2 cellular contexts compared by ENCODE assay signal in the genomic region with DNA sequence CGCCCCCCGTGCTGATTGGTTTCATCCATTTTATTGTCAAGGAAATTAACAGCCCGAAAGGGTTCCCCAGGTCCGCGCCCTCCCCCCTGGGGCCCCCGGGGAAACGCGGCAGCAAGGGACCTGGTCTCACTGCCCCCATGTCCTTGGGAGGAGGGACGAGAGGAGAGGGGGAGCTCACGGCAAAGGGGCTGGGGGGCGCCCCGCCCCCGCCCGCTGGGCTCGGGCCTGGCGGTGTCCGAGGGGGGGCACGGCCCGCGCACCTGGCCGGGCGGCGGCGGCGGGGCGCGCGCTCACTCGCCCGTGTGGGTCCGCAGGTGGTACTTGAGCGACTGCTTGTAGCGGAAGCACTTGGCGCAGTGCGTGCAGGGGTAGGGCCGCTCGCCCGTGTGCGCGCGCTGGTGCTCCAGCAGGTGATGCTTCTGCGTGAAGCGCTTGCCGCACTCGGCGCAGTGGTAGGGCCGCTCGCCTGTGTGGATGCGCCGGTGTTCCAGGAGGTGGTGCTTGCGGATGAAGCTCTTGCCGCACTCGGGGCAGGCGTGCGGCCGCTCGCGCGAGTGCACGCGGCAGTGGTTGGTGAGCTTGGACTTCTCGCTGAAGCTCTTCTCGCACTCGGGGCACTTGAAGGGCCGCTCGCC.
TF ChIP-seq lines count a peak whose summit lies in the region.

No MANE protein-coding gene starts in this region.

TF ChIP-seq in GM23338, 12 proteins besides CTCF, POLR2A, EP300 and RAD21 (continues in another document):
- TF ChIP-seq NANOG (IDR thresholded peaks at IDR 0.05; ENCODE audit: borderline replicate concordance) (no peak), STAT1 (IDR thresholded peaks at IDR 0.05; ENCODE audit: unreplicated experiment) (no peak), EZH2 (IDR thresholded peaks at IDR 0.05; ENCODE audit: low read depth, unreplicated experiment) (no peak), JUNB (IDR thresholded peaks at IDR 0.05; ENCODE audit: unreplicated experiment) (no peak), EZH2phosphoT487 (IDR thresholded peaks at IDR 0.05; ENCODE audit: unreplicated experiment) (no peak), ETS1 (IDR thresholded peaks at IDR 0.05) (no peak)
- TF ChIP-seq, protein P1, sequence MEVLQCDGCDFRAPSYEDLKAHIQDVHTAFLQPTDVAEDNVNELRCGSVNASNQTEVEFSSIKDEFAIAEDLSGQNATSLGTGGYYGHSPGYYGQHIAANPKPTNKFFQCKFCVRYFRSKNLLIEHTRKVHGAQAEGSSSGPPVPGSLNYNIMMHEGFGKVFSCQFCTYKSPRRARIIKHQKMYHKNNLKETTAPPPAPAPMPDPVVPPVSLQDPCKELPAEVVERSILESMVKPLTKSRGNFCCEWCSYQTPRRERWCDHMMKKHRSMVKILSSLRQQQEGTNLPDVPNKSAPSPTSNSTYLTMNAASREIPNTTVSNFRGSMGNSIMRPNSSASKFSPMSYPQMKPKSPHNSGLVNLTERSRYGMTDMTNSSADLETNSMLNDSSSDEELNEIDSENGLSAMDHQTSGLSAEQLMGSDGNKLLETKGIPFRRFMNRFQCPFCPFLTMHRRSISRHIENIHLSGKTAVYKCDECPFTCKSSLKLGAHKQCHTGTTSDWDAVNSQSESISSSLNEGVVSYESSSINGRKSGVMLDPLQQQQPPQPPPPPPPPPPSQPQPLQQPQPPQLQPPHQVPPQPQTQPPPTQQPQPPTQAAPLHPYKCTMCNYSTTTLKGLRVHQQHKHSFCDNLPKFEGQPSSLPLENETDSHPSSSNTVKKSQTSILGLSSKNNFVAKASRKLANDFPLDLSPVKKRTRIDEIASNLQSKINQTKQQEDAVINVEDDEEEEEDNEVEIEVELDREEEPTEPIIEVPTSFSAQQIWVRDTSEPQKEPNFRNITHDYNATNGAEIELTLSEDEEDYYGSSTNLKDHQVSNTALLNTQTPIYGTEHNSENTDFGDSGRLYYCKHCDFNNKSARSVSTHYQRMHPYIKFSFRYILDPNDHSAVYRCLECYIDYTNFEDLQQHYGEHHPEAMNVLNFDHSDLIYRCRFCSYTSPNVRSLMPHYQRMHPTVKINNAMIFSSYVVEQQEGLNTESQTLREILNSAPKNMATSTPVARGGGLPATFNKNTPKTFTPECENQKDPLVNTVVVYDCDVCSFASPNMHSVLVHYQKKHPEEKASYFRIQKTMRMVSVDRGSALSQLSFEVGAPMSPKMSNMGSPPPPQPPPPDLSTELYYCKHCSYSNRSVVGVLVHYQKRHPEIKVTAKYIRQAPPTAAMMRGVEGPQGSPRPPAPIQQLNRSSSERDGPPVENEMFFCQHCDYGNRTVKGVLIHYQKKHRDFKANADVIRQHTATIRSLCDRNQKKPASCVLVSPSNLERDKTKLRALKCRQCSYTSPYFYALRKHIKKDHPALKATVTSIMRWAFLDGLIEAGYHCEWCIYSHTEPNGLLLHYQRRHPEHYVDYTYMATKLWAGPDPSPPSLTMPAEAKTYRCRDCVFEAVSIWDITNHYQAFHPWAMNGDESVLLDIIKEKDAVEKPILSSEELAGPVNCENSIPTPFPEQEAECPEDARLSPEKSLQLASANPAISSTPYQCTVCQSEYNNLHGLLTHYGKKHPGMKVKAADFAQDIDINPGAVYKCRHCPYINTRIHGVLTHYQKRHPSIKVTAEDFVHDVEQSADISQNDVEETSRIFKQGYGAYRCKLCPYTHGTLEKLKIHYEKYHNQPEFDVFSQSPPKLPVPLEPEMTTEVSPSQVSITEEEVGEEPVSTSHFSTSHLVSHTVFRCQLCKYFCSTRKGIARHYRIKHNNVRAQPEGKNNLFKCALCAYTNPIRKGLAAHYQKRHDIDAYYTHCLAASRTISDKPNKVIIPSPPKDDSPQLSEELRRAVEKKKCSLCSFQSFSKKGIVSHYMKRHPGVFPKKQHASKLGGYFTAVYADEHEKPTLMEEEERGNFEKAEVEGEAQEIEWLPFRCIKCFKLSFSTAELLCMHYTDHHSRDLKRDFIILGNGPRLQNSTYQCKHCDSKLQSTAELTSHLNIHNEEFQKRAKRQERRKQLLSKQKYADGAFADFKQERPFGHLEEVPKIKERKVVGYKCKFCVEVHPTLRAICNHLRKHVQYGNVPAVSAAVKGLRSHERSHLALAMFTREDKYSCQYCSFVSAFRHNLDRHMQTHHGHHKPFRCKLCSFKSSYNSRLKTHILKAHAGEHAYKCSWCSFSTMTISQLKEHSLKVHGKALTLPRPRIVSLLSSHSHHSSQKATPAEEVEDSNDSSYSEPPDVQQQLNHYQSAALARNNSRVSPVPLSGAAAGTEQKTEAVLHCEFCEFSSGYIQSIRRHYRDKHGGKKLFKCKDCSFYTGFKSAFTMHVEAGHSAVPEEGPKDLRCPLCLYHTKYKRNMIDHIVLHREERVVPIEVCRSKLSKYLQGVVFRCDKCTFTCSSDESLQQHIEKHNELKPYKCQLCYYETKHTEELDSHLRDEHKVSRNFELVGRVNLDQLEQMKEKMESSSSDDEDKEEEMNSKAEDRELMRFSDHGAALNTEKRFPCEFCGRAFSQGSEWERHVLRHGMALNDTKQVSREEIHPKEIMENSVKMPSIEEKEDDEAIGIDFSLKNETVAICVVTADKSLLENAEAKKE (CRISPR knock-in tag; IDR thresholded peaks at IDR 0.05) = no peak
- TF ChIP-seq, protein P2, sequence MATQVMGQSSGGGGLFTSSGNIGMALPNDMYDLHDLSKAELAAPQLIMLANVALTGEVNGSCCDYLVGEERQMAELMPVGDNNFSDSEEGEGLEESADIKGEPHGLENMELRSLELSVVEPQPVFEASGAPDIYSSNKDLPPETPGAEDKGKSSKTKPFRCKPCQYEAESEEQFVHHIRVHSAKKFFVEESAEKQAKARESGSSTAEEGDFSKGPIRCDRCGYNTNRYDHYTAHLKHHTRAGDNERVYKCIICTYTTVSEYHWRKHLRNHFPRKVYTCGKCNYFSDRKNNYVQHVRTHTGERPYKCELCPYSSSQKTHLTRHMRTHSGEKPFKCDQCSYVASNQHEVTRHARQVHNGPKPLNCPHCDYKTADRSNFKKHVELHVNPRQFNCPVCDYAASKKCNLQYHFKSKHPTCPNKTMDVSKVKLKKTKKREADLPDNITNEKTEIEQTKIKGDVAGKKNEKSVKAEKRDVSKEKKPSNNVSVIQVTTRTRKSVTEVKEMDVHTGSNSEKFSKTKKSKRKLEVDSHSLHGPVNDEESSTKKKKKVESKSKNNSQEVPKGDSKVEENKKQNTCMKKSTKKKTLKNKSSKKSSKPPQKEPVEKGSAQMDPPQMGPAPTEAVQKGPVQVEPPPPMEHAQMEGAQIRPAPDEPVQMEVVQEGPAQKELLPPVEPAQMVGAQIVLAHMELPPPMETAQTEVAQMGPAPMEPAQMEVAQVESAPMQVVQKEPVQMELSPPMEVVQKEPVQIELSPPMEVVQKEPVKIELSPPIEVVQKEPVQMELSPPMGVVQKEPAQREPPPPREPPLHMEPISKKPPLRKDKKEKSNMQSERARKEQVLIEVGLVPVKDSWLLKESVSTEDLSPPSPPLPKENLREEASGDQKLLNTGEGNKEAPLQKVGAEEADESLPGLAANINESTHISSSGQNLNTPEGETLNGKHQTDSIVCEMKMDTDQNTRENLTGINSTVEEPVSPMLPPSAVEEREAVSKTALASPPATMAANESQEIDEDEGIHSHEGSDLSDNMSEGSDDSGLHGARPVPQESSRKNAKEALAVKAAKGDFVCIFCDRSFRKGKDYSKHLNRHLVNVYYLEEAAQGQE (IDR thresholded peaks at IDR 0.05; ENCODE audit: unreplicated experiment) = no peak

TF ChIP-seq in H1, 55 proteins besides CTCF, POLR2A, EP300 and RAD21:
- TF ChIP-seq CBX5 (IDR thresholded peaks at IDR 0.05; ENCODE audit: low read depth, low read length) (no peak), BRCA1 (IDR thresholded peaks at IDR 0.05; ENCODE audit: low read depth, low read length) (no peak), RBBP5 (IDR thresholded peaks at IDR 0.05; ENCODE audit: borderline replicate concordance, low read depth, low read length) (no peak), CHD1 (IDR thresholded peaks at IDR 0.05; ENCODE audit: low read depth, low read length) (no peak), BCL11A (IDR thresholded peaks at IDR 0.05; ENCODE audit: low read depth in 2 of 2, low read length in 2 of 2) (no peak), ZNF274 (IDR thresholded peaks at IDR 0.05; ENCODE audit: borderline replicate concordance, extremely low read depth, low read length) (no peak), CHD2 (IDR thresholded peaks at IDR 0.05; ENCODE audit: low read length) (no peak), SRF (IDR thresholded peaks at IDR 0.05; ENCODE audit: low read depth, low read length) (no peak), MAX (IDR thresholded peaks at IDR 0.05) (0 out of 2 replicates have a peak, but pooled peaks have one; percentile 15), MAFK (IDR thresholded peaks at IDR 0.05; ENCODE audit: low read depth, low read length) (no peak), HDAC6 (IDR thresholded peaks at IDR 0.05; ENCODE audit: low read depth, low read length) (no peak)
- TF ChIP-seq, protein P3, sequence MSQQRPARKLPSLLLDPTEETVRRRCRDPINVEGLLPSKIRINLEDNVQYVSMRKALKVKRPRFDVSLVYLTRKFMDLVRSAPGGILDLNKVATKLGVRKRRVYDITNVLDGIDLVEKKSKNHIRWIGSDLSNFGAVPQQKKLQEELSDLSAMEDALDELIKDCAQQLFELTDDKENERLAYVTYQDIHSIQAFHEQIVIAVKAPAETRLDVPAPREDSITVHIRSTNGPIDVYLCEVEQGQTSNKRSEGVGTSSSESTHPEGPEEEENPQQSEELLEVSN (IDR thresholded peaks at IDR 0.05) = peak; percentile 32; the same call in 1 of the 2 replicates
